In the genomic region with DNA sequence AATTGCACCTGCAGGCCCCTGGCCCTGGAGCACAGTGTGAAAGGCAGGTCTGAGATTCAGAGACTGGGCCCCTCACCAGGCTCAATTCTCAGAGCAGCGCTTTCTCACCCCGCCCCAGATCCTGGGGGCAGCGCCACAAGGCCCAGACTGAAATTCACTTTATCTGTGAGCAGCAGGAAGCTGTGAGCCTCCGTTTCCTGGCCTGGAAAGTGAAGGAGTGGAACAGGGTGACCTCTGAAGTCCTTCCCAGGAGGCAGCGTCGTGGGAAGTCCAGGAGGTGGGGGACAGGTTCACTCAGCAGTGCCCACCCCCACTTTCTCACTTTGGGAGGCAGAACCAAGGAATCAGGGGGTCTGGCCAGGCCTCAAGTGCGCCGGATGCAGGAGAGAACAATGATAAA, we compare ENCODE assay signal across 16 cellular contexts.
A peak's percentile ranks its signal among the peaks of the same experiment; 100 is the strongest.
DNase-seq lines count a peak whose midpoint lies in the region; TF ChIP-seq lines count a peak whose summit lies in the region.
"Had no signal": no experiment of that assay in that cellular context is flagged by ENCODE, and none has a peak within 500 bp of the region (broad histone marks: within the 10 kb centered on the region; RNA-seq: fewer than 3 reads in every experiment).

No MANE protein-coding gene starts in this region.

- no peak for TF ChIP-seq POLR2A in sigmoid colon (IDR thresholded peaks at IDR 0.05)

- H3K4me1 ChIP-seq in BLaER1 treated with 17β-estradiol and CSF1 and Interleukin-3, amounts not matched to agents 10 nM and 100 nM, result peaks cover 13 to 57% (median 45%) of the 10 kb centered on the region in 10 experiments
- H3K4me1 ChIP-seq in sigmoid colon, result no peaks in the 10 kb centered on the region
- H3K4me1 ChIP-seq: Caco-2 had no signal

- H3K9me3 ChIP-seq in BLaER1 treated with 17β-estradiol and CSF1 and Interleukin-3, amounts not matched to agents 10 nM and 100 nM (replicated peaks in 1 of 11), result peaks cover 6 to 24% (median 14%) of the 10 kb centered on the region in 11 experiments; a peak in 18 of 22 replicates
- peaks cover 0 to 3% (median 1%) of the 10 kb centered on the region in 4 donors for H3K9me3 ChIP-seq in sigmoid colon
- H3K9me3 ChIP-seq: Caco-2 had no signal

- intact Hi-C loops in sigmoid colon (cut with DNase I), result no loop called here

- H3K27ac ChIP-seq in BLaER1 treated with 17β-estradiol and CSF1 and Interleukin-3, amounts not matched to agents 10 nM and 100 nM, result no peak overlapping the region
- no peak overlapping the region for H3K27ac ChIP-seq in sigmoid colon

- no peak for TF ChIP-seq CTCF in sigmoid colon (IDR thresholded peaks at IDR 0.05)

- 71 to 75% methylated on average over 8 of the region's 8 CpGs for WGBS in sigmoid colon, 2 donors

- H3K4me3 ChIP-seq in BLaER1 treated with 17β-estradiol and CSF1 and Interleukin-3, amounts not matched to agents 10 nM and 100 nM, result no peak overlapping the region
- H3K4me3 ChIP-seq in sigmoid colon, result no peak overlapping the region

- H4K20me1 ChIP-seq in BLaER1 treated with 17β-estradiol and CSF1 and Interleukin-3, amounts not matched to agents 10 nM and 100 nM, result no peaks in the 10 kb centered on the region

- H3K27me3 ChIP-seq in BLaER1 treated with 17β-estradiol and CSF1 and Interleukin-3, amounts not matched to agents 10 nM and 100 nM, result no peaks in the 10 kb centered on the region
- no peaks in the 10 kb centered on the region for H3K27me3 ChIP-seq in sigmoid colon

- H3K4me2 ChIP-seq in BLaER1 treated with 17β-estradiol and CSF1 and Interleukin-3, amounts not matched to agents 10 nM and 100 nM, result peak overlapping the region in 10 of 11 experiments; percentile 40 to 75 (median 62); a peak in 18 of 22 replicates

- no peak overlapping the region for H3K9ac ChIP-seq in BLaER1 treated with 17β-estradiol and CSF1 and Interleukin-3, amounts not matched to agents 10 nM and 100 nM

- no peak for TF ChIP-seq EP300 in sigmoid colon (IDR thresholded peaks at IDR 0.05)

- DNase-seq in activated CD8-positive, alpha-beta memory T cell treated with anti-CD3 and anti-CD28 coated beads, Interleukin-2, amount 50 U/mL, for 48 hours, result peak; percentile 13
- DNase-seq in activated CD8-positive, alpha-beta memory T cell treated with anti-CD3 and anti-CD28 coated beads for 24 hours, result no peak
- DNase-seq in islet precursor cell (peak; percentile 40), sigmoid colon (peak; percentile 40), midbrain (lab: John Stamatoyannopoulos, UW) (no peak), NCI-H69 (lab: John Stamatoyannopoulos, UW) (no peak), NCI-H748 (lab: John Stamatoyannopoulos, UW; ENCODE audit: unreplicated experiment) (no peak)
- DNase-seq: Caco-2; DMS53; HCEC 1CT; NCI-H1436 treated with DMSO at 0.1 percent for 48 hours; NCI-H2081 treated with DMSO at 0.1 percent for 48 hours; NCI-H524 treated with DMSO at 0.1 percent for 48 hours; NK-92 treated with Interleukin-12 subunit alpha and Interleukin-12 subunit beta, amount 100 ng/mL, for 24 hours; SHP77 treated with DMSO at 0.1 percent for 48 hours had no signal

- no peaks in the 10 kb centered on the region for H3K36me3 ChIP-seq in BLaER1 treated with 17β-estradiol and CSF1 and Interleukin-3, amounts not matched to agents 10 nM and 100 nM
- no peaks in the 10 kb centered on the region for H3K36me3 ChIP-seq in sigmoid colon

Comparison
In these comparisons a context has a peak if more than half of its experiments do, and no peak if none do; other contexts are left out.
1. DNase-seq: peak in activated CD8-positive, alpha-beta memory T cell treated with anti-CD3 and anti-CD28 coated beads, Interleukin-2, amount 50 U/mL, for 48 hours (single experiment), islet precursor cell (single experiment) and sigmoid colon (single experiment); none in activated CD8-positive, alpha-beta memory T cell treated with anti-CD3 and anti-CD28 coated beads for 24 hours (single experiment), midbrain (single experiment), NCI-H69 (single experiment) and NCI-H748 (single experiment).